ENCODE assay signal across 16 cellular contexts in genomic region chr11:117654856-117655255, GRCh38.
DNase-seq lines count a peak whose midpoint lies in the region; ATAC-seq and TF ChIP-seq lines count a peak whose summit lies in the region.
"Had no signal": no experiment of that assay in that cellular context is flagged by ENCODE, and none has a peak within 500 bp of the region (broad histone marks: within the 10 kb centered on the region; RNA-seq: fewer than 3 reads in every experiment).

No MANE protein-coding gene starts in this region.

- no peaks in the 10 kb centered on the region for H3K9me3 Mint-ChIP-seq in chondrocyte (ENCODE audit: low read depth)
- no peaks in the 10 kb centered on the region for H3K9me3 Mint-ChIP-seq in naive thymus-derived CD8-positive, alpha-beta T cell

- H3K27ac ChIP-seq in SK-N-SH (ENCODE audit: low read depth in 2 of 2, low read length in 1 of 2) = peak overlapping the region in 1 of 2 experiments; percentile 66; a peak in 1 of 4 replicates
- H3K27ac ChIP-seq in neuronal stem cell (replicated peaks; ENCODE audit: low read length) = no peak overlapping the region

- no peaks in the 10 kb centered on the region for H3K9me2 ChIP-seq in SK-N-SH

- peaks cover 40% of the 10 kb centered on the region for H3K27me3 Mint-ChIP-seq in chondrocyte (ENCODE audit: low read depth)
- peaks cover 0 to 3% (median 0%) of the 10 kb centered on the region in 5 donors for H3K27me3 Mint-ChIP-seq in naive thymus-derived CD8-positive, alpha-beta T cell

- H3K79me1 ChIP-seq in neuronal stem cell (ENCODE audit: low read depth, low read length) = no peaks in the 10 kb centered on the region

- H2BK15ac ChIP-seq in neuronal stem cell (ENCODE audit: low read length) = no peak overlapping the region

- H2BK12ac ChIP-seq in neuronal stem cell (ENCODE audit: low read length) = peak overlapping the region; percentile 44

- H4K91ac ChIP-seq in neuronal stem cell (ENCODE audit: low read depth, low read length, poor library complexity) = no peak overlapping the region

- no peaks in the 10 kb centered on the region for H4K20me1 ChIP-seq in SK-N-SH (ENCODE audit: insufficient read depth)

- H3K27ac Mint-ChIP-seq in chondrocyte (ENCODE audit: unreplicated experiment) = no peak overlapping the region
- no peak overlapping the region for H3K27ac Mint-ChIP-seq in naive thymus-derived CD8-positive, alpha-beta T cell

- no peak overlapping the region for H3K9ac ChIP-seq in SK-N-SH
- H3K9ac ChIP-seq in neuronal stem cell (ENCODE audit: low read depth, low read length, poor library complexity) = no peak overlapping the region

- ATAC-seq in naive thymus-derived CD8-positive, alpha-beta T cell = no peak
- ATAC-seq: K562, Panc1, Right ventricle myocardium inferior had no signal

- H2BK120ac ChIP-seq in neuronal stem cell (ENCODE audit: low read depth, low read length) = no peak overlapping the region

- H3K4me2 ChIP-seq in SK-N-SH (no peak overlapping the region), neuronal stem cell (ENCODE audit: insufficient read depth, low read length, poor library complexity, severe bottlenecking) (no peak overlapping the region)

- no peaks in the 10 kb centered on the region for H3K4me1 Mint-ChIP-seq in chondrocyte (ENCODE audit: low read depth)
- H3K4me1 Mint-ChIP-seq in naive thymus-derived CD8-positive, alpha-beta T cell = no peaks in the 10 kb centered on the region
- H3K4me1 Mint-ChIP-seq: CD14-positive monocyte had no signal

- peaks cover 0 to 13% of the 10 kb centered on the region in 2 experiments; a peak in 1 of 4 replicates for H3K4me1 ChIP-seq in SK-N-SH (ENCODE audit: control insufficient read depth in 1 of 2, insufficient read depth in 2 of 2, low read depth in 1 of 2, low read length in 1 of 2)
- H3K4me1 ChIP-seq in neuronal stem cell (ENCODE audit: control insufficient read depth in 2 of 2, insufficient read depth in 1 of 2, low read depth in 1 of 2, low read length in 2 of 2) = peaks cover 0 to 6% of the 10 kb centered on the region in 2 donors

- WGBS in SK-N-SH (ENCODE audit: low lambda C conversion rate) = 31% methylated on average over 4 of the region's 6 CpGs
- no CpG with 5 or more reads among the region's 6 CpGs for WGBS in neuronal stem cell (ENCODE audit: extremely low coverage in 2 of 2, insufficient read length in 2 of 2, insufficient replicate concordance in 1 of 2), 2 donors

- no peak overlapping the region for H3K4ac ChIP-seq in neuronal stem cell (ENCODE audit: low read length)

- H3K27me3 ChIP-seq in SK-N-SH (ENCODE audit: insufficient read depth) (peaks cover 20% of the 10 kb centered on the region; the same call in 1 of the 2 replicates), neuronal stem cell (ENCODE audit: control insufficient read depth in 3 of 3, insufficient read depth in 3 of 3, low read depth in 1 of 3, low read length in 3 of 3) (peaks cover 0 to 52% (median 0%) of the 10 kb centered on the region in 3 experiments)

- TF ChIP-seq EP300 in SK-N-SH (IDR thresholded peaks at IDR 0.05; ENCODE audit: borderline replicate concordance in 1 of 2, low read depth in 1 of 2, low read length in 1 of 2) = peak in 1 of 2 experiments; percentile 63; a peak in 2 of 4 replicates

- peak overlapping the region; percentile 46 for H3K18ac ChIP-seq in neuronal stem cell (ENCODE audit: low read length)

- no peak overlapping the region for H2AK5ac ChIP-seq in neuronal stem cell (ENCODE audit: low read depth, low read length)

- H3K4me3 ChIP-seq in SK-N-SH (ENCODE audit: low read depth in 2 of 2, low read length in 1 of 2) (no peak overlapping the region), neuronal stem cell (ENCODE audit: low read length in 2 of 2) (no peak overlapping the region)
- H3K4me3 ChIP-seq: K562 had no signal

- 0 out of 2 replicates have a peak, but pooled peaks have one; percentile 23 for TF ChIP-seq RAD21 in SK-N-SH (IDR thresholded peaks at IDR 0.05; ENCODE audit: low read length)

- no peaks in the 10 kb centered on the region for H3F3A ChIP-seq in SK-N-SH (replicated peaks; ENCODE audit: insufficient read depth)

- H2AFZ ChIP-seq in SK-N-SH (ENCODE audit: low read depth) (no peak overlapping the region), neuronal stem cell (ENCODE audit: low read length) (no peak overlapping the region)

- TF ChIP-seq CTCF in SK-N-SH (IDR thresholded peaks at IDR 0.05) = no peak
- TF ChIP-seq CTCF in chondrocyte (IDR thresholded peaks at IDR 0.05) = no peak

- no peak overlapping the region for H3K23ac ChIP-seq in neuronal stem cell (ENCODE audit: low read depth, low read length, poor library complexity)

- no peaks in the 10 kb centered on the region for H3K79me2 ChIP-seq in SK-N-SH (ENCODE audit: insufficient read depth)

- CTCF ChIA-PET in SK-N-SH (lab: Yijun Ruan, JAX) = interaction anchor here (1.1 to 1.7 kb wide), 5 partner anchors 153 to 210 kb away, joined by 3 to 6 read pairs (median 3); no protein-coding TSS in a partner anchor

- POLR2A ChIA-PET in SK-N-SH (lab: Yijun Ruan, JAX) = interaction anchor here (1.2 kb wide), 1 partner anchor 10 kb away, joined by 4 read pairs; no protein-coding TSS in a partner anchor
- POLR2A ChIA-PET in naive thymus-derived CD8-positive, alpha-beta T cell (lab: Charles Lee) = no interaction called here

- H2BK5ac ChIP-seq in neuronal stem cell (ENCODE audit: low read length) = no peak overlapping the region

- no peaks in the 10 kb centered on the region for H3K9me3 ChIP-seq in SK-N-SH
- H3K9me3 ChIP-seq in neuronal stem cell (replicated peaks in 1 of 2; ENCODE audit: control insufficient read depth in 2 of 2, insufficient read depth in 1 of 2, low read depth in 1 of 2, low read length in 2 of 2) = no peaks in the 10 kb centered on the region

- no peak overlapping the region for H4K8ac ChIP-seq in neuronal stem cell (ENCODE audit: low read depth, low read length)

- DNase-seq in D341Med (ENCODE audit: low spot score) (peak; percentile 55), NCI-H1694 (lab: John Stamatoyannopoulos, UW) (peak; percentile 49), SK-N-SH (peak; percentile 86), neuronal stem cell (ENCODE audit: low spot score) (no peak), chondrocyte (ENCODE audit: low spot score) (no peak), OCI-M1 (lab: John Stamatoyannopoulos, UW) (no peak)
- DNase-seq in naive thymus-derived CD8-positive, alpha-beta T cell = no peak
- DNase-seq: GOT3, MV-4-11, NCI-H146, NCI-H226, NCI-H774 had no signal

- H3K36me3 Mint-ChIP-seq in chondrocyte (ENCODE audit: low read depth) = no peaks in the 10 kb centered on the region
- H3K36me3 Mint-ChIP-seq in naive thymus-derived CD8-positive, alpha-beta T cell = no peaks in the 10 kb centered on the region
- H3K36me3 Mint-ChIP-seq: CD14-positive monocyte had no signal

- H3K4me3 Mint-ChIP-seq in chondrocyte (ENCODE audit: unreplicated experiment) = no peak overlapping the region
- H3K4me3 Mint-ChIP-seq in naive thymus-derived CD8-positive, alpha-beta T cell = no peak overlapping the region
- H3K4me3 Mint-ChIP-seq: CD14-positive monocyte had no signal

- H3K14ac ChIP-seq in neuronal stem cell (ENCODE audit: low read length) = peak overlapping the region; percentile 15

- no peaks in the 10 kb centered on the region for H3K36me3 ChIP-seq in SK-N-SH (replicated peaks in 1 of 2; ENCODE audit: control insufficient read depth in 1 of 2, insufficient read depth in 2 of 2, low read length in 1 of 2)
- no peaks in the 10 kb centered on the region for H3K36me3 ChIP-seq in neuronal stem cell (replicated peaks in 1 of 2; ENCODE audit: control insufficient read depth in 2 of 2, insufficient read depth in 2 of 2, low read length in 2 of 2)

TF ChIP-seq in SK-N-SH, 30 proteins besides CTCF, POLR2A, EP300 and RAD21:
- no peak for TF ChIP-seq NRF1 (IDR thresholded peaks at IDR 0.05; ENCODE audit: low read depth, low read length)
- peak; percentile 60 for TF ChIP-seq RCOR1 (IDR thresholded peaks at IDR 0.05; ENCODE audit: low read length)
- no peak for TF ChIP-seq RFX5 (IDR thresholded peaks at IDR 0.05; ENCODE audit: low read length)
- no peak for TF ChIP-seq REST (IDR thresholded peaks at IDR 0.05; ENCODE audit: low read depth, low read length)
- peak; percentile 29; the same call in 1 of the 2 replicates for TF ChIP-seq MXI1 (IDR thresholded peaks at IDR 0.05; ENCODE audit: low read depth, low read length)
- no peak for TF ChIP-seq FOSL2 (IDR thresholded peaks at IDR 0.05; ENCODE audit: borderline replicate concordance, low read depth)
- TF ChIP-seq GATA2 (CRISPR knock-in tag; IDR thresholded peaks at IDR 0.05) = peak; percentile 48
- peak; percentile 66; the same call in 1 of the 2 replicates for TF ChIP-seq FOXJ3 (CRISPR knock-in tag; IDR thresholded peaks at IDR 0.05)

Comparison
In these comparisons a context has a peak if more than half of its experiments do, and no peak if none do; other contexts are left out.
1. DNase-seq: peak in D341Med (single experiment), NCI-H1694 (single experiment) and SK-N-SH (single experiment); none in neuronal stem cell (single experiment), chondrocyte (single experiment), OCI-M1 (single experiment) and naive thymus-derived CD8-positive, alpha-beta T cell (0 of 10).